In genomic region chr7:2380461-2380860, GRCh38 we compare ENCODE assay signal across 20 cellular contexts.
"Had no signal": no experiment of that assay in that cellular context is flagged by ENCODE, and none has a peak within 500 bp of the region (broad histone marks: within the 10 kb centered on the region; RNA-seq: fewer than 3 reads in every experiment).

No MANE protein-coding gene starts in this region.

- H3K27ac Mint-ChIP-seq: activated CD4-positive, alpha-beta memory T cell treated with anti-CD3 and anti-CD28 coated beads for 36 hours; activated naive CD4-positive, alpha-beta T cell treated with anti-CD3 and anti-CD28 coated beads, Interleukin-2, amount 10 ng/mL, durations not matched to agents 7 days and 5 days; activated naive CD8-positive, alpha-beta T cell treated with anti-CD3 and anti-CD28 coated beads, Interleukin-2, amount 50 U/mL, for 24 hours; memory B cell; progenitor cell of endocrine pancreas had no signal

- FAIRE-seq: colon had no signal

- H3K27me3 Mint-ChIP-seq: activated CD4-positive, alpha-beta memory T cell treated with anti-CD3 and anti-CD28 coated beads for 36 hours; activated naive CD4-positive, alpha-beta T cell treated with anti-CD3 and anti-CD28 coated beads, Interleukin-2, amount 10 ng/mL, durations not matched to agents 7 days and 5 days; activated naive CD8-positive, alpha-beta T cell treated with anti-CD3 and anti-CD28 coated beads, Interleukin-2, amount 50 U/mL, for 24 hours; memory B cell; naive thymus-derived CD4-positive, alpha-beta T cell; progenitor cell of endocrine pancreas had no signal

- H3K9me3 Mint-ChIP-seq: activated CD4-positive, alpha-beta memory T cell treated with anti-CD3 and anti-CD28 coated beads for 36 hours; activated naive CD4-positive, alpha-beta T cell treated with anti-CD3 and anti-CD28 coated beads, Interleukin-2, amount 10 ng/mL, durations not matched to agents 7 days and 5 days; activated naive CD8-positive, alpha-beta T cell treated with anti-CD3 and anti-CD28 coated beads, Interleukin-2, amount 50 U/mL, for 24 hours; memory B cell; naive thymus-derived CD4-positive, alpha-beta T cell had no signal

- H3K4me1 Mint-ChIP-seq: activated naive CD4-positive, alpha-beta T cell treated with anti-CD3 and anti-CD28 coated beads, Interleukin-2, amount 10 ng/mL, durations not matched to agents 7 days and 5 days; activated naive CD8-positive, alpha-beta T cell treated with anti-CD3 and anti-CD28 coated beads, Interleukin-2, amount 50 U/mL, for 24 hours had no signal

- H3K4me1 ChIP-seq: gastroesophageal sphincter, heart right ventricle, transverse colon had no signal

- H3K27ac ChIP-seq: gastroesophageal sphincter, heart right ventricle, transverse colon had no signal

- H3K4me3 ChIP-seq: gastroesophageal sphincter, heart right ventricle, transverse colon had no signal

- DNase-seq: activated CD4-positive, alpha-beta memory T cell treated with anti-CD3 and anti-CD28 coated beads for 36 hours; activated CD4-positive, alpha-beta T cell treated with anti-CD3 and anti-CD28 coated beads for 48 hours; activated CD8-positive, alpha-beta memory T cell treated with anti-CD3 and anti-CD28 coated beads, Interleukin-2, amount 50 U/mL, for 4 hours; activated gamma-delta T cell; activated naive CD4-positive, alpha-beta T cell treated with anti-CD3 and anti-CD28 coated beads, Interleukin-2, amount 10 ng/mL, durations not matched to agents 7 days and 5 days; activated naive CD8-positive, alpha-beta T cell treated with anti-CD3 and anti-CD28 coated beads, Interleukin-2, amount 50 U/mL, for 24 hours; activated T-cell treated with anti-CD3 and anti-CD28 coated beads, Interleukin-2, amount 50 U/mL, for 1 hour; dermis blood vessel endothelial cell; effector CD4-positive, alpha-beta T cell; heart right ventricle; midbrain; naive thymus-derived CD4-positive, alpha-beta T cell; stimulated activated CD4-positive, alpha-beta T cell treated with anti-CD3 and anti-CD28 coated beads, Interleukin-15, amount 100 ng/mL, for 24 hours; stimulated activated CD4-positive, alpha-beta T cell treated with anti-CD3 and anti-CD28 coated beads, Interleukin-2, amount 100 ng/mL, for 24 hours; stimulated activated naive CD4-positive, alpha-beta T cell treated with Interleukin-2 at 50 U/mL for 16 hours; transverse colon had no signal

- H3K27me3 ChIP-seq: gastroesophageal sphincter, heart right ventricle, transverse colon had no signal

- H3K4me3 Mint-ChIP-seq: activated CD4-positive, alpha-beta memory T cell treated with anti-CD3 and anti-CD28 coated beads for 36 hours; activated naive CD4-positive, alpha-beta T cell treated with anti-CD3 and anti-CD28 coated beads, Interleukin-2, amount 10 ng/mL, durations not matched to agents 7 days and 5 days; activated naive CD8-positive, alpha-beta T cell treated with anti-CD3 and anti-CD28 coated beads, Interleukin-2, amount 50 U/mL, for 24 hours; memory B cell; naive thymus-derived CD4-positive, alpha-beta T cell had no signal

- H3K9me3 ChIP-seq: gastroesophageal sphincter, heart right ventricle, transverse colon had no signal
